In the genomic region with DNA sequence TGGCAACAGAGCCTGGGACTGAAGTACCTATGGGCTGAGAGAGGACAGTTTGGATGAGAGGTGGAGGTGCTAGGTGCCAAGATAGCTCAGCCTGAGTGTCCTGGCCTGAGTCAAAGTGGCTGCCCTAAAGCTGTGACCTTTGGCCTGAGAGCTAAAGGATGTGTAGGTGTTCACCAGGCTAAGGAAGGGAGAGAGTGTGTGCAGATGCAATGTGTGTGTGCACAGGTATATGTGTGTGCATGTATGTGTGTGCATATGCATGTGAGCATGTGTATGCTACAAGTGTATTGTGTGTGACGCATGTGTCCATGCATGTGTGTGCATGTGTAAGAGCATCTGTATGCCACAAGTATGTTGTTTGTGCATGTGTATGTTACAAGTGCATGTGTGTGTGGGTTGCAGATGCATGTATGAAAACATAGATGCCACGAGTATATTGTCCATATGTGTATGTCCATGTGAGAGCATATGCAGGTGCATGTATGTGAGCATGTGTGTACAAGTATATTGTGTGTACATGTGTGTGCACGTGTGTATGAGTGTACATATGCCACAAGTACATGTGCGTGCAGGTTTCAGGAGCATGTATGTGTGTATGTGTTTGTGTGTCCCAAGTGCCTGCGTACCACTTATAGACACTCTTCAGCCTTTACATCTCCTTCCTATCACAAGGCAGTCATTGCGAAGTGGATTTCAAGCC, we compare ENCODE assay signal across 26 cellular contexts.
"Had no signal": no experiment of that assay in that cellular context is flagged by ENCODE, and none has a peak within 500 bp of the region (broad histone marks: within the 10 kb centered on the region; RNA-seq: fewer than 3 reads in every experiment).

No MANE protein-coding gene starts in this region.

- DNase-seq: heart left ventricle; hypothalamus; immature natural killer cell; kidney; left colon; left ventricle myocardium inferior; naive B cell; nucleus accumbens; pancreas; posterior cingulate gyrus; retina; right cardiac atrium; stimulated activated CD4-positive, alpha-beta T cell treated with anti-CD3 and anti-CD28 coated beads, Interleukin-1b, Interleukin-23, amount 100 ng/mL, for 48 hours; stimulated activated CD4-positive, alpha-beta T cell treated with anti-CD3 and anti-CD28 coated beads, Interleukin-2, amount 100 ng/mL, for 48 hours; stimulated activated CD4-positive, alpha-beta T cell treated with anti-CD3 and anti-CD28 coated beads, Interleukin-4, amount 100 ng/mL, for 4 hours; stimulated activated CD8-positive, alpha-beta memory T cell treated with anti-CD3 and anti-CD28 coated beads, Interleukin-4, amount 100 ng/mL, for 48 hours; stimulated activated naive CD4-positive, alpha-beta T cell treated with Interleukin-2 at 50 U/mL for 16 hours; stimulated activated naive CD8-positive, alpha-beta T cell treated with anti-CD3 and anti-CD28 coated beads, Interleukin-15, amount 100 ng/mL, for 72 hours; substantia nigra; upper lobe of left lung had no signal

- H3K4me1 ChIP-seq: prostate gland had no signal

- H3K27ac ChIP-seq: heart left ventricle, left ventricle myocardium inferior, prostate gland, tibial nerve, upper lobe of left lung had no signal

- ATAC-seq: heart left ventricle; left colon; natural killer cell treated with Interleukin-12 subunit alpha and Interleukin-12 subunit beta and Interleukin-15 and Interleukin-18, amount 100 ng/mL, for 72 hours; pancreas; right cardiac atrium; stimulated activated memory B cell treated with anti-CD40 and anti-IgM and Interleukin-4, amounts not matched to agents 10 μg/mL and 1 μg/mL and 100 μg/mL, for 72 hours; stimulated activated naive CD8-positive, alpha-beta T cell treated with anti-CD3 and anti-CD28 coated beads, Interleukin-15, amount 100 ng/mL, for 72 hours had no signal

- H3K9me3 ChIP-seq: heart left ventricle, left ventricle myocardium inferior, prostate gland, tibial nerve, upper lobe of left lung had no signal

- H3K27me3 ChIP-seq: heart left ventricle, pancreas, tibial nerve, upper lobe of left lung had no signal

- H3K36me3 ChIP-seq: heart left ventricle, left ventricle myocardium inferior, pancreas, prostate gland, tibial nerve, upper lobe of left lung had no signal

- H3K4me3 ChIP-seq: heart left ventricle, left ventricle myocardium inferior, lung, pancreas, prostate gland, smooth muscle cell, tibial nerve, upper lobe of left lung had no signal

- H3K4me2 ChIP-seq: smooth muscle cell had no signal
